19 cellular contexts compared by ENCODE assay signal in the genomic region with DNA sequence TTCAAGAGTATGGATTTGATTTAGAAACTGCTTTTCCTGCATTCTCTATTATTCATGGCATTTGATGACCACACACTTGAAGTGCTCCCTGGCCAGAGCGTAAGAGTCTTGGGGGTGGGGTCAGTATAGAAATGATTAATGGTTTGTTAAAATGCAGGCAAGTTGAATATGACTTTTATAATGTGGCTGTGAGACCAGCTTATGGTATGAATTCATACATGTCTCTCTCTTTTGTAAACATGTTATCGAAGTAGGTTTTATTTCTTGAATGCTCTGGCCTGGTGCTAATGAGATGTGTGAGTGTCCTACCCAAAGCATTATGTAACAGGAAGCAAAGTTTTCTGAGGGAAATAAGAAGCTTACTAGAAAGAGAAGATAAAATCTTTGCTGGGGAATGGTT.
DNase-seq lines count a peak whose midpoint lies in the region; ATAC-seq, FAIRE-seq and TF ChIP-seq lines count a peak whose summit lies in the region.
"Had no signal": no experiment of that assay in that cellular context is flagged by ENCODE, and none has a peak within 500 bp of the region (broad histone marks: within the 10 kb centered on the region; RNA-seq: fewer than 3 reads in every experiment).

No MANE protein-coding gene starts in this region.

- ATAC-seq in GM18868 (IDR thresholded peaks at IDR 0.05; ENCODE audit: unreplicated experiment) (no peak), HG02623 (IDR thresholded peaks at IDR 0.05; ENCODE audit: unreplicated experiment) (no peak)
- ATAC-seq: body of pancreas, foreskin keratinocyte, lower lobe of right lung had no signal

- H3K4me3 ChIP-seq in fibroblast of mammary gland (ENCODE audit: control insufficient read depth, low read depth, low read length), result no peak overlapping the region
- H3K4me3 ChIP-seq: body of pancreas, lower lobe of right lung had no signal

- peak; percentile 61 for FAIRE-seq in TTC549 (lab: Jason Lieb, UNC)
- FAIRE-seq in H54 (lab: Jason Lieb, UNC), result no peak
- FAIRE-seq: RCC 7860 had no signal

- H3K27me3 Mint-ChIP-seq in osteocyte (ENCODE audit: unreplicated experiment), result no peaks in the 10 kb centered on the region
- H3K27me3 Mint-ChIP-seq: activated CD4-positive, alpha-beta T cell treated with anti-CD3 and anti-CD28 coated beads, Interleukin-2, amount 10 ng/mL, durations not matched to agents 7 days and 5 days; IgD-negative memory B cell had no signal

- DNase-seq in EL (peak; percentile 60), fibroblast of mammary gland (ENCODE audit: low read depth) (peak; percentile 61), osteocyte (ENCODE audit: extremely low spot score, unreplicated experiment) (no peak), NCI-H446 treated with DMSO at 0.1 percent for 48 hours (lab: John Stamatoyannopoulos, UW) (no peak), H54 (ENCODE audit: insufficient read length, low spot score) (no peak)
- DNase-seq: activated CD4-positive, alpha-beta T cell treated with anti-CD3 and anti-CD28 coated beads, Interleukin-2, amount 10 ng/mL, durations not matched to agents 7 days and 5 days; activated naive CD4-positive, alpha-beta T cell treated with anti-CD3 and anti-CD28 coated beads for 36 hours; activated T-cell treated with anti-CD3 and anti-CD28 coated beads for 4 hours; body of pancreas; Caco-2; foreskin keratinocyte; lower lobe of right lung; MV-4-11; NCI-H2081 had no signal

- no peak for TF ChIP-seq CTCF in fibroblast of mammary gland (conservative IDR thresholded peaks at IDR 0.05; ENCODE audit: control insufficient read depth, insufficient read depth, low read depth, low read length)
- TF ChIP-seq CTCF in osteocyte (IDR thresholded peaks at IDR 0.05), result no peak

- no peaks in the 10 kb centered on the region for H3K36me3 Mint-ChIP-seq in osteocyte (ENCODE audit: unreplicated experiment)

- no peak for TF ChIP-seq POLR2A in H54 (IDR thresholded peaks at IDR 0.05; ENCODE audit: low read depth, low read length)

- peak overlapping the region; percentile 41 for H3K27ac Mint-ChIP-seq in osteocyte (ENCODE audit: unreplicated experiment)
- H3K27ac Mint-ChIP-seq: activated CD4-positive, alpha-beta T cell treated with anti-CD3 and anti-CD28 coated beads, Interleukin-2, amount 10 ng/mL, durations not matched to agents 7 days and 5 days; activated naive CD4-positive, alpha-beta T cell treated with anti-CD3 and anti-CD28 coated beads for 36 hours; IgD-negative memory B cell had no signal

- peaks cover 65% of the 10 kb centered on the region for H3K4me1 Mint-ChIP-seq in osteocyte (ENCODE audit: unreplicated experiment)
- H3K4me1 Mint-ChIP-seq: IgD-negative memory B cell had no signal

- no peaks in the 10 kb centered on the region for H3K9me3 Mint-ChIP-seq in osteocyte (ENCODE audit: unreplicated experiment)
- H3K9me3 Mint-ChIP-seq: activated CD4-positive, alpha-beta T cell treated with anti-CD3 and anti-CD28 coated beads, Interleukin-2, amount 10 ng/mL, durations not matched to agents 7 days and 5 days; activated naive CD4-positive, alpha-beta T cell treated with anti-CD3 and anti-CD28 coated beads for 36 hours; IgD-negative memory B cell had no signal

- H3K4me3 Mint-ChIP-seq in osteocyte (ENCODE audit: unreplicated experiment), result no peak overlapping the region
- H3K4me3 Mint-ChIP-seq: activated CD4-positive, alpha-beta T cell treated with anti-CD3 and anti-CD28 coated beads, Interleukin-2, amount 10 ng/mL, durations not matched to agents 7 days and 5 days; activated naive CD4-positive, alpha-beta T cell treated with anti-CD3 and anti-CD28 coated beads for 36 hours; IgD-negative memory B cell had no signal

Comparison
In these comparisons a context has a peak if more than half of its experiments do, and no peak if none do; other contexts are left out.
1. DNase-seq: peak in EL (single experiment) and fibroblast of mammary gland (single experiment); none in osteocyte (single experiment), NCI-H446 treated with DMSO at 0.1 percent for 48 hours (single experiment) and H54 (single experiment).